Comparison of ENCODE assay signal across 8 cellular contexts in genomic region chr7:12490105-12490688, GRCh38.
DNase-seq lines count a peak whose midpoint lies in the region; ATAC-seq and TF ChIP-seq lines count a peak whose summit lies in the region.

No MANE protein-coding gene starts in this region.

- no peaks in the 10 kb centered on the region for H3K4me1 Mint-ChIP-seq in endothelial cell (ENCODE audit: unreplicated experiment)
- no peaks in the 10 kb centered on the region for H3K4me1 Mint-ChIP-seq in activated CD4-positive, alpha-beta memory T cell treated with anti-CD3 and anti-CD28 coated beads, Interleukin-2, amount 10 ng/mL, durations not matched to agents 7 days and 5 days

- no peak overlapping the region for H3K4me3 ChIP-seq in Jurkat, Clone E6-1 (ENCODE audit: low read length)
- H3K4me3 ChIP-seq in OCI-LY7 (ENCODE audit: low read depth, low read length, poor library complexity, severe bottlenecking): no peak overlapping the region

- CTCF ChIA-PET in OCI-LY7 (lab: Charles Lee; ENCODE audit: unreplicated experiment): interaction anchor here (0.8 to 1.6 kb wide), 3 partner anchors 10 to 32 kb away, joined by 3 to 6 read pairs (median 5); no protein-coding TSS in a partner anchor
- CTCF ChIA-PET in activated CD4-positive, alpha-beta memory T cell treated with anti-CD3 and anti-CD28 coated beads, Interleukin-2, amount 10 ng/mL, durations not matched to agents 7 days and 5 days (lab: Charles Lee): interaction anchor here (1.1 to 2.5 kb wide), 6 partner anchors 24 to 431 kb away, joined by 3 to 43 read pairs (median 4); no protein-coding TSS in a partner anchor

- H3K4me2 ChIP-seq in OCI-LY7 (ENCODE audit: low read length): no peak overlapping the region

- H3K9me3 Mint-ChIP-seq in endothelial cell (ENCODE audit: unreplicated experiment): no peaks in the 10 kb centered on the region
- H3K9me3 Mint-ChIP-seq in activated CD4-positive, alpha-beta memory T cell treated with anti-CD3 and anti-CD28 coated beads, Interleukin-2, amount 10 ng/mL, durations not matched to agents 7 days and 5 days: no peaks in the 10 kb centered on the region

- TF ChIP-seq CTCF in OCI-LY7 (conservative IDR thresholded peaks at IDR 0.05; ENCODE audit: low read length) (peak; percentile 80), endothelial cell (IDR thresholded peaks at IDR 0.05; ENCODE audit: unreplicated experiment) (peak; percentile 74)

- H3K27ac Mint-ChIP-seq in endothelial cell (ENCODE audit: unreplicated experiment): no peak overlapping the region
- no peak overlapping the region for H3K27ac Mint-ChIP-seq in activated CD4-positive, alpha-beta memory T cell treated with anti-CD3 and anti-CD28 coated beads, Interleukin-2, amount 10 ng/mL, durations not matched to agents 7 days and 5 days

- no peak overlapping the region for H3K27ac ChIP-seq in OCI-LY7 (ENCODE audit: low read depth, low read length, poor library complexity, severe bottlenecking)

- H3K36me3 ChIP-seq in OCI-LY7 (ENCODE audit: insufficient read depth, low read length): no peaks in the 10 kb centered on the region

- H3K9me2 ChIP-seq in OCI-LY7 (ENCODE audit: insufficient read depth, low read length): no peaks in the 10 kb centered on the region

- no peaks in the 10 kb centered on the region for H3K27me3 Mint-ChIP-seq in endothelial cell (ENCODE audit: unreplicated experiment)
- peaks cover 5% of the 10 kb centered on the region for H3K27me3 Mint-ChIP-seq in activated CD4-positive, alpha-beta memory T cell treated with anti-CD3 and anti-CD28 coated beads, Interleukin-2, amount 10 ng/mL, durations not matched to agents 7 days and 5 days

- H3K4me3 Mint-ChIP-seq in endothelial cell (ENCODE audit: unreplicated experiment): no peak overlapping the region
- no peak overlapping the region for H3K4me3 Mint-ChIP-seq in activated CD4-positive, alpha-beta memory T cell treated with anti-CD3 and anti-CD28 coated beads, Interleukin-2, amount 10 ng/mL, durations not matched to agents 7 days and 5 days

- H4K20me1 ChIP-seq in OCI-LY7 (ENCODE audit: insufficient read depth, low read length): no peaks in the 10 kb centered on the region

- intact Hi-C loops in OCI-LY7 (cut with micrococcal nuclease; ENCODE audit: unreplicated experiment): loop anchor here (10.0 kb wide), 2 partner anchors 55 to 1065 kb away; no protein-coding TSS in a partner anchor

- POLR2A ChIA-PET in OCI-LY7 (lab: Charles Lee): interaction anchor here (0.5 to 1.2 kb wide), 5 partner anchors 16 to 1460 kb away, joined by 3 to 6 read pairs (median 3); no protein-coding TSS in a partner anchor
- POLR2A ChIA-PET in activated CD4-positive, alpha-beta memory T cell treated with anti-CD3 and anti-CD28 coated beads, Interleukin-2, amount 10 ng/mL, durations not matched to agents 7 days and 5 days (lab: Charles Lee): no interaction called here

- ATAC-seq in GM21528 (IDR thresholded peaks at IDR 0.05; ENCODE audit: low FRiP score, unreplicated experiment): peak; percentile 82

- no peaks in the 10 kb centered on the region for H3K79me2 ChIP-seq in OCI-LY7 (ENCODE audit: insufficient read depth, low read depth, low read length)

- BruUV-seq in OCI-LY7 (replicated peaks; lab: Mats Ljungman, UMichigan): no TSS peak

- peak; percentile 7 for DNase-seq in EL
- DNase-seq in Jurkat, Clone E6-1 (ENCODE audit: low read depth, low spot score): peak; percentile 22
- peak; percentile 45 for DNase-seq in OCI-LY7 (ENCODE audit: low spot score)
- DNase-seq in endothelial cell (ENCODE audit: low spot score): no peak
- DNase-seq in renal cortical epithelial cell (ENCODE audit: low read depth): peak; percentile 65
- no peak for DNase-seq in stimulated activated CD4-positive, alpha-beta T cell treated with anti-CD3 and anti-CD28 coated beads, Interleukin-12 subunit alpha, Interleukin-12 subunit beta, amount 100 ng/mL, for 4 hours
- DNase-seq in activated CD4-positive, alpha-beta memory T cell treated with anti-CD3 and anti-CD28 coated beads, Interleukin-2, amount 10 ng/mL, durations not matched to agents 7 days and 5 days: no peak

- no peaks in the 10 kb centered on the region for H3K36me3 Mint-ChIP-seq in endothelial cell (ENCODE audit: low read depth, unreplicated experiment)
- H3K36me3 Mint-ChIP-seq in activated CD4-positive, alpha-beta memory T cell treated with anti-CD3 and anti-CD28 coated beads, Interleukin-2, amount 10 ng/mL, durations not matched to agents 7 days and 5 days (ENCODE audit: low read depth): no peaks in the 10 kb centered on the region

- H2AFZ ChIP-seq in OCI-LY7 (ENCODE audit: low read length): no peak overlapping the region

- no peaks in the 10 kb centered on the region for H3K9me3 ChIP-seq in OCI-LY7 (ENCODE audit: low read length)

- no peaks in the 10 kb centered on the region for H3K4me1 ChIP-seq in OCI-LY7 (ENCODE audit: insufficient read depth, low read length, poor library complexity, severe bottlenecking)

Comparison
In these comparisons a context has a peak if more than half of its experiments do, and no peak if none do; other contexts are left out.
1. DNase-seq: peak in EL (single experiment), Jurkat, Clone E6-1 (single experiment), OCI-LY7 (single experiment) and renal cortical epithelial cell (single experiment); none in endothelial cell (single experiment), stimulated activated CD4-positive, alpha-beta T cell treated with anti-CD3 and anti-CD28 coated beads, Interleukin-12 subunit alpha, Interleukin-12 subunit beta, amount 100 ng/mL, for 4 hours (single experiment) and activated CD4-positive, alpha-beta memory T cell treated with anti-CD3 and anti-CD28 coated beads, Interleukin-2, amount 10 ng/mL, durations not matched to agents 7 days and 5 days (single experiment).